Comparison of ENCODE assay signal across 32 cellular contexts in genomic region chr1:21831454-21831970, GRCh38. TPM values are rescaled to one million over a fixed set of nuclear protein-coding genes. Genes with fewer than 3 reads are reported as not detected.
"Had no signal": no experiment of that assay in that cellular context is flagged by ENCODE, and none has a peak within 500 bp of the region (broad histone marks: within the 10 kb centered on the region; RNA-seq: fewer than 3 reads in every experiment).

No MANE protein-coding gene starts in this region.

- DNase-seq: effector memory CD8-positive, alpha-beta T cell; foreskin fibroblast; kidney glomerular epithelial cell; left colon; left ventricle myocardium inferior; lower lobe of right lung; natural killer cell; stimulated activated CD4-positive, alpha-beta T cell treated with anti-CD3 and anti-CD28 coated beads, Interleukin-12 subunit alpha, Interleukin-12 subunit beta, amount 100 ng/mL, for 4 hours; stimulated activated CD4-positive, alpha-beta T cell treated with anti-CD3 and anti-CD28 coated beads, Interleukin-1b, Interleukin-23, amount 100 ng/mL, for 48 hours; stimulated activated CD4-positive, alpha-beta T cell treated with anti-CD3 and anti-CD28 coated beads, Interleukin-4, amount 100 ng/mL, for 1 hour; stimulated activated CD8-positive, alpha-beta memory T cell treated with anti-CD3 and anti-CD28 coated beads, Interleukin-4, amount 100 ng/mL, for 48 hours; stimulated activated naive CD4-positive, alpha-beta T cell treated with Interleukin-2 at 50 U/mL for 16 hours; trophoblast cell had no signal

- FAIRE-seq: endometrium, pancreas had no signal

- H3K4me3 ChIP-seq: coronary artery, gastroesophageal sphincter, heart left ventricle, hepatocyte, left ventricle myocardium inferior, lower lobe of right lung, pancreas, smooth muscle cell, suprapubic skin, vagina had no signal

- H3K4me2 ChIP-seq: hepatocyte, smooth muscle cell had no signal

- H2AFZ ChIP-seq: hepatocyte had no signal

- H3K36me3 ChIP-seq: neutrophil had no signal

- H3K4me1 Mint-ChIP-seq: memory B cell, natural killer cell had no signal

- H3K27ac Mint-ChIP-seq: effector memory CD8-positive, alpha-beta T cell; memory B cell; natural killer cell; progenitor cell of endocrine pancreas had no signal

- H3K27me3 Mint-ChIP-seq: memory B cell, progenitor cell of endocrine pancreas had no signal

- H3K36me3 Mint-ChIP-seq: natural killer cell had no signal

- H3K27me3 ChIP-seq: gastroesophageal sphincter, heart left ventricle, hepatocyte, neutrophil, pancreas, suprapubic skin, vagina had no signal

- H3K79me2 ChIP-seq: hepatocyte had no signal

- ATAC-seq: effector memory CD8-positive, alpha-beta T cell; esophagus mucosa; gastroesophageal sphincter; left colon; natural killer cell; pancreas; sciatic nerve had no signal

- H3K9me3 ChIP-seq: left ventricle myocardium inferior, lower lobe of right lung, neutrophil, pancreas, vagina had no signal

- H3K4me1 ChIP-seq: gastroesophageal sphincter, heart left ventricle, left ventricle myocardium inferior, lower lobe of right lung, pancreas, suprapubic skin, vagina had no signal

- H3K4me3 Mint-ChIP-seq: effector memory CD8-positive, alpha-beta T cell; memory B cell; natural killer cell had no signal

- H3K27ac ChIP-seq: coronary artery, epithelial cell of prostate, gastroesophageal sphincter, heart left ventricle, hepatocyte, left ventricle myocardium inferior, lower lobe of right lung, neutrophil, pancreas, suprapubic skin, vagina had no signal

RNA-seq across cellular contexts. Expression of gene LDLRAD2, which starts 19.4 kb away (rescaled TPM):
- total RNA-seq: dermis microvascular lymphatic vessel endothelial cell, left ventricle myocardium inferior, mononuclear cell, omental fat pad, vagina had no signal
- polyA plus RNA-seq: neural cell had no signal
